ENCODE assay signal across 27 cellular contexts in genomic region chr5:149301049-149301743, GRCh38. TPM values are rescaled to one million over a fixed set of nuclear protein-coding genes. Genes with fewer than 3 reads are reported as not detected.
"Had no signal": no experiment of that assay in that cellular context is flagged by ENCODE, and none has a peak within 500 bp of the region (broad histone marks: within the 10 kb centered on the region; RNA-seq: fewer than 3 reads in every experiment).

No MANE protein-coding gene starts in this region.

- DNase-seq: activated CD4-positive, alpha-beta T cell treated with anti-CD3 and anti-CD28 coated beads for 48 hours; activated CD4-positive, alpha-beta T cell treated with anti-CD3 and anti-CD28 coated beads, Interleukin-2, amount 50 U/mL, for 4 hours; activated CD4-positive, CD25-positive, alpha-beta regulatory T cell treated with anti-CD3 and anti-CD28 coated beads, Interleukin-2, amount 50 U/mL, for 72 hours; activated CD8-positive, alpha-beta memory T cell treated with anti-CD3 and anti-CD28 coated beads, Interleukin-2, amount 10 ng/mL, durations not matched to agents 7 days and 5 days; activated effector memory CD4-positive, alpha-beta T cell treated with anti-CD3 and anti-CD28 coated beads, Interleukin-2, amount 50 U/mL, for 16 hours; activated naive CD4-positive, alpha-beta T cell treated with Interleukin-2 at 50 U/mL for 16 hours; activated T-cell treated with anti-CD3 and anti-CD28 coated beads, Interleukin-2, amount 50 U/mL, for 4 hours; KG1; NCI-H1092; NCI-H1417 treated with DMSO at 0.1 percent for 48 hours; NCI-H1694; NCI-H2029; NCI-H2107; NCI-H2171 treated with DMSO at 0.1 percent for 48 hours; NCI-H526; NCI-H82; SJCRH30; SK-N-SH; SW 1271; T-helper 9 cell had no signal

- H3K4me1 ChIP-seq: SJCRH30 had no signal

- H3K27me3 ChIP-seq: brain microvascular endothelial cell, cardiac muscle cell had no signal

- H3K36me3 Mint-ChIP-seq: activated CD8-positive, alpha-beta memory T cell treated with anti-CD3 and anti-CD28 coated beads, Interleukin-2, amount 10 ng/mL, durations not matched to agents 7 days and 5 days; activated naive CD8-positive, alpha-beta T cell; IgD-negative memory B cell; WTC11 had no signal

- H3K4me1 Mint-ChIP-seq: activated CD8-positive, alpha-beta memory T cell treated with anti-CD3 and anti-CD28 coated beads, Interleukin-2, amount 10 ng/mL, durations not matched to agents 7 days and 5 days had no signal

- H3K4me3 ChIP-seq: cardiac muscle cell, SJCRH30 had no signal

- ATAC-seq: activated CD8-positive, alpha-beta memory T cell treated with anti-CD3 and anti-CD28 coated beads, Interleukin-2, amount 10 ng/mL, durations not matched to agents 7 days and 5 days; activated T-cell treated with anti-CD3 and anti-CD28 coated beads, Interleukin-2, amount 50 U/mL, for 4 hours; WTC11 had no signal

- H3K27ac Mint-ChIP-seq: activated CD8-positive, alpha-beta memory T cell treated with anti-CD3 and anti-CD28 coated beads, Interleukin-2, amount 10 ng/mL, durations not matched to agents 7 days and 5 days; activated naive CD8-positive, alpha-beta T cell; IgD-negative memory B cell; T-helper 1 cell treated with Interleukin-12 subunit alpha and Interleukin-12 subunit beta and Interleukin-4 antibody, amounts not matched to agents 30 μg/mL and 1 μg/mL, for 36 hours; WTC11 had no signal

- H3K27me3 Mint-ChIP-seq: activated naive CD8-positive, alpha-beta T cell had no signal

- H3K9me3 ChIP-seq: SJCRH30, SK-N-SH had no signal

- H3K27ac ChIP-seq: brain microvascular endothelial cell, cardiac muscle cell, SJCRH30 had no signal

- H3K36me3 ChIP-seq: brain microvascular endothelial cell, cardiac muscle cell, SJCRH30 had no signal

- H3K4me3 Mint-ChIP-seq: activated CD8-positive, alpha-beta memory T cell treated with anti-CD3 and anti-CD28 coated beads, Interleukin-2, amount 10 ng/mL, durations not matched to agents 7 days and 5 days; activated naive CD8-positive, alpha-beta T cell; activated T-cell treated with anti-CD3 and anti-CD28 coated beads, Interleukin-2, amount 50 U/mL, for 4 hours; IgD-negative memory B cell; T-helper 1 cell treated with Interleukin-12 subunit alpha and Interleukin-12 subunit beta and Interleukin-4 antibody, amounts not matched to agents 30 μg/mL and 1 μg/mL, for 36 hours; WTC11 had no signal

- H3K9me3 Mint-ChIP-seq: activated T-cell treated with anti-CD3 and anti-CD28 coated beads, Interleukin-2, amount 50 U/mL, for 4 hours; IgD-negative memory B cell; T-helper 1 cell treated with Interleukin-12 subunit alpha and Interleukin-12 subunit beta and Interleukin-4 antibody, amounts not matched to agents 30 μg/mL and 1 μg/mL, for 36 hours; WTC11 had no signal

- H3K9ac ChIP-seq: SK-N-SH had no signal

- H3K4me2 ChIP-seq: SK-N-SH had no signal

RNA-seq across cellular contexts. Expression of gene AFAP1L1, which starts 29.5 kb away (rescaled TPM):
- total RNA-seq: activated CD8-positive, alpha-beta memory T cell treated with anti-CD3 and anti-CD28 coated beads, Interleukin-2, amount 10 ng/mL, durations not matched to agents 7 days and 5 days; OCI-LY7 had no signal
- polyA plus RNA-seq: IgD-negative memory B cell had no signal
